Comparison of ENCODE assay signal across 8 cellular contexts in genomic region chr7:90625562-90625961, GRCh38. TPM values are rescaled to one million over a fixed set of nuclear protein-coding genes. Genes with fewer than 3 reads are reported as not detected.
DNase-seq lines count a peak whose midpoint lies in the region; ATAC-seq lines count a peak whose summit lies in the region.
"Had no signal": no experiment of that assay in that cellular context is flagged by ENCODE, and none has a peak within 500 bp of the region (broad histone marks: within the 10 kb centered on the region; RNA-seq: fewer than 3 reads in every experiment).

No MANE protein-coding gene starts in this region.

- H3K4me3 ChIP-seq in HUES6 (ENCODE audit: low read depth, low read length), result peak overlapping the region; percentile 18; the same call in 1 of the 2 replicates
- H3K4me3 ChIP-seq in skeletal muscle satellite cell (ENCODE audit: low read length), result peak overlapping the region; percentile 48
- H3K4me3 ChIP-seq: skin epidermis had no signal

- peaks cover 61% of the 10 kb centered on the region for H3K4me1 ChIP-seq in HUES6 (ENCODE audit: control insufficient read depth, insufficient read depth, low read length)
- H3K4me1 ChIP-seq in skeletal muscle satellite cell (ENCODE audit: control insufficient read depth, insufficient read depth, low read length), result peaks cover 38% of the 10 kb centered on the region

- H3K27me3 ChIP-seq in HUES6 (ENCODE audit: control insufficient read depth, insufficient read depth, low read length) (peaks cover 5% of the 10 kb centered on the region; the same call in 1 of the 2 replicates), skeletal muscle satellite cell (ENCODE audit: control insufficient read depth, insufficient read depth, low read length) (no peaks in the 10 kb centered on the region)

- DNase-seq in SHP77 treated with DMSO at 0.1 percent for 48 hours (lab: John Stamatoyannopoulos, UW) (peak; percentile 5), glomerular visceral epithelial cell (ENCODE audit: extremely low spot score) (peak; percentile 73), HPDE6-E6E7 (ENCODE audit: extremely low spot score) (no peak)

- H3K27ac ChIP-seq in HUES6 (ENCODE audit: low read depth, low read length), result peak overlapping the region; percentile 30
- H3K27ac ChIP-seq: skin epidermis had no signal

- H3K9ac ChIP-seq in HUES6 (ENCODE audit: low read length), result peak overlapping the region; percentile 51
- no peak overlapping the region for H3K9ac ChIP-seq in skeletal muscle satellite cell (ENCODE audit: low read depth, low read length)

- peak overlapping the region; percentile 70 for H3K4me2 ChIP-seq in skeletal muscle satellite cell (ENCODE audit: low read length)

- H3K36me3 ChIP-seq in HUES6 (ENCODE audit: control insufficient read depth, insufficient read depth, low read length) (no peaks in the 10 kb centered on the region), skeletal muscle satellite cell (ENCODE audit: insufficient read depth, low read length) (no peaks in the 10 kb centered on the region)

- H3K9me3 ChIP-seq in HUES6 (ENCODE audit: control insufficient read depth, insufficient read depth, low read depth, low read length) (no peaks in the 10 kb centered on the region), skeletal muscle satellite cell (replicated peaks; ENCODE audit: low read length) (no peaks in the 10 kb centered on the region)

- ATAC-seq in HG03469 (IDR thresholded peaks at IDR 0.05; ENCODE audit: unreplicated experiment), result no peak
- no peak for ATAC-seq in HG02588 (IDR thresholded peaks at IDR 0.05; ENCODE audit: unreplicated experiment)

RNA-seq across cellular contexts. Expression of gene CDK14, which starts 29.4 kb away (rescaled TPM):
- 22.6 and 25.1 TPM in 2 replicates for total RNA-seq in skeletal muscle satellite cell (2012; rRNA removed)
